8 cellular contexts compared by ENCODE assay signal in genomic region chr3:31232049-31233040, GRCh38.
DNase-seq lines count a peak whose midpoint lies in the region; ATAC-seq and TF ChIP-seq lines count a peak whose summit lies in the region.

No MANE protein-coding gene starts in this region.

- peak overlapping the region; percentile 10 to 84 for H3K27ac ChIP-seq in left lung

- peaks cover 46% of the 10 kb centered on the region for H3K4me1 Mint-ChIP-seq in T-helper 17 cell

- peak; percentile 43 for ATAC-seq in HG02678 (IDR thresholded peaks at IDR 0.05; ENCODE audit: unreplicated experiment)
- no peak for ATAC-seq in T-helper 17 cell
- peak; percentile 70 for ATAC-seq in left lung
- ATAC-seq in HG03095 (IDR thresholded peaks at IDR 0.05; ENCODE audit: unreplicated experiment): no peak

- peaks cover 0 to 28% of the 10 kb centered on the region in 2 donors for H3K4me1 ChIP-seq in left lung

- no peaks in the 10 kb centered on the region for H3K27me3 ChIP-seq in left lung

- DNase-seq in GF-D8 (lab: John Stamatoyannopoulos, UW): peak; percentile 92
- DNase-seq in T-helper 17 cell: no peak
- DNase-seq in left lung: peak; percentile 60 to 64
- DNase-seq in effector CD8-positive, alpha-beta T cell (lab: John Stamatoyannopoulos, UW): no peak
- no peak for DNase-seq in DMS153 (lab: John Stamatoyannopoulos, UW)
- DNase-seq in activated CD4-positive, CD25-positive, alpha-beta regulatory T cell treated with anti-CD3 and anti-CD28 coated beads, Interleukin-2, amount 50 U/mL, for 72 hours: no peak

- H3K36me3 ChIP-seq in left lung: no peaks in the 10 kb centered on the region

- no peak for TF ChIP-seq CTCF in left lung (IDR thresholded peaks at IDR 0.05)

- H3K4me3 Mint-ChIP-seq in T-helper 17 cell: peak overlapping the region; percentile 39

- no peaks in the 10 kb centered on the region for H3K36me3 Mint-ChIP-seq in T-helper 17 cell (ENCODE audit: low read depth)

- H3K9me3 ChIP-seq in T-helper 17 cell (ENCODE audit: control insufficient read depth, low read length, poor library complexity, severe bottlenecking): no peaks in the 10 kb centered on the region
- H3K9me3 ChIP-seq in left lung: no peaks in the 10 kb centered on the region

- H3K4me3 ChIP-seq in left lung: no peak overlapping the region

- peak overlapping the region; percentile 77 for H3K27ac Mint-ChIP-seq in T-helper 17 cell

- no peaks in the 10 kb centered on the region for H3K27me3 Mint-ChIP-seq in T-helper 17 cell

- intact Hi-C loops in left lung (cut with DNase I): no loop called here

Comparison
In these comparisons a context has a peak if more than half of its experiments do, and no peak if none do; other contexts are left out.
1. DNase-seq: peak in GF-D8 (single experiment) and left lung (2 of 2); none in T-helper 17 cell (0 of 3), effector CD8-positive, alpha-beta T cell (single experiment), DMS153 (single experiment) and activated CD4-positive, CD25-positive, alpha-beta regulatory T cell treated with anti-CD3 and anti-CD28 coated beads, Interleukin-2, amount 50 U/mL, for 72 hours (single experiment).
2. ATAC-seq: peak in HG02678 (single experiment) and left lung (single experiment); none in T-helper 17 cell (single experiment) and HG03095 (single experiment).